In the genomic region with DNA sequence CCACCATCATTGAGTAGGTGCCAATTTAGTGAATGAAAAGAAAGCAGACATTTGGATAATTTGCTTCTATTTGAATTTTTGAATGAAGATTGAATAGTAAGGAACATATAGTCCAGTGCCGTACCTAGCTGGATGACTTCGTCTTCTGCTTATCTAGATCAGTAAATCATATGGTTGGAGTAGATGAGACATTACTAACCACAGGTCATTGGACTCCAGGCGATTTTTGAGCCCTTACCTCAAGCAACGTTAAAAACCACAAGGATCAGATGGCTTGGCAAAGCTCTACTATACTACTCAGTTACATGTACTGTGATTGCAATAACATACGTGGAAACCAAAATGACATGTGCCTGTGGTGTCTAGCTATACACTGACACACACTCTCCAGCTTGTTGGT, we compare ENCODE assay signal across 11 cellular contexts. TPM values are rescaled to one million over a fixed set of nuclear protein-coding genes. Genes with fewer than 3 reads are reported as not detected.
DNase-seq lines count a peak whose midpoint lies in the region; ATAC-seq and TF ChIP-seq lines count a peak whose summit lies in the region.
"Had no signal": no experiment of that assay in that cellular context is flagged by ENCODE, and none has a peak within 500 bp of the region (broad histone marks: within the 10 kb centered on the region; RNA-seq: fewer than 3 reads in every experiment).

No MANE protein-coding gene starts in this region.

- DNase-seq in CD8-positive, alpha-beta T cell, result no peak
- DNase-seq in HFFc6 (peak; percentile 83), memory B cell (ENCODE audit: low spot score in 2 of 2) (no peak), inferior parietal cortex (ENCODE audit: extremely low spot score) (no peak), DMS 273 (lab: John Stamatoyannopoulos, UW; ENCODE audit: unreplicated experiment) (no peak)
- DNase-seq in stimulated activated CD4-positive, alpha-beta T cell treated with anti-CD3 and anti-CD28 coated beads, Interleukin-2, amount 100 ng/mL, for 24 hours, result no peak
- DNase-seq: head of caudate nucleus, NCI-H187, upper lobe of right lung had no signal

- no peak for TF ChIP-seq CTCF in CD8-positive, alpha-beta T cell (IDR thresholded peaks at IDR 0.05)
- TF ChIP-seq CTCF in HFFc6 (IDR thresholded peaks at IDR 0.05), result no peak

- CTCF ChIA-PET in CD8-positive, alpha-beta T cell (lab: Charles Lee), result interaction anchor here (1.2 to 2.6 kb wide), 5 partner anchors 19 to 272 kb away, joined by 3 to 16 read pairs (median 4); partner anchors contain the start of gene DNAJC22

- no peaks in the 10 kb centered on the region for H3K36me3 ChIP-seq in CD8-positive, alpha-beta T cell (ENCODE audit: insufficient read depth, low read length)
- H3K36me3 ChIP-seq: upper lobe of right lung had no signal

- H3K27me3 Mint-ChIP-seq in CD8-positive, alpha-beta T cell (ENCODE audit: low read depth), result peaks cover 3% of the 10 kb centered on the region
- H3K27me3 Mint-ChIP-seq in HFFc6 (ENCODE audit: insufficient read depth) (peaks cover 4% of the 10 kb centered on the region; the same call in 1 of the 2 replicates), memory B cell (peaks cover 3% of the 10 kb centered on the region)
- H3K27me3 Mint-ChIP-seq in activated naive CD8-positive, alpha-beta T cell, result peaks cover 3% of the 10 kb centered on the region

- H3K27ac ChIP-seq in CD8-positive, alpha-beta T cell (ENCODE audit: low read depth, low read length), result no peak overlapping the region

- intact Hi-C loops in CD8-positive, alpha-beta T cell (cut with DNase I, micrococcal nuclease), result loop anchor here in 1 of 2 experiments (5.0 to 10.0 kb wide), 2 partner anchors 257 to 459 kb away; partner anchors contain the start of genes NCKAP5L and PRPF40B

- no peak overlapping the region for H3K27ac Mint-ChIP-seq in CD8-positive, alpha-beta T cell
- H3K27ac Mint-ChIP-seq in HFFc6 (peak overlapping the region; percentile 85), memory B cell (no peak overlapping the region)
- H3K27ac Mint-ChIP-seq in activated naive CD8-positive, alpha-beta T cell, result peak overlapping the region; percentile 12

- peaks cover 16% of the 10 kb centered on the region for H3K4me1 ChIP-seq in CD8-positive, alpha-beta T cell (ENCODE audit: insufficient read depth, low read length)

- H3K4me3 ChIP-seq in CD8-positive, alpha-beta T cell (ENCODE audit: low read depth, low read length), result no peak overlapping the region

- H3K4me3 Mint-ChIP-seq in CD8-positive, alpha-beta T cell, result peak overlapping the region; percentile 46
- H3K4me3 Mint-ChIP-seq in HFFc6 (peak overlapping the region; percentile 95; the same call in 1 of the 2 replicates), memory B cell (peak overlapping the region; percentile 84)
- peak overlapping the region; percentile 68 for H3K4me3 Mint-ChIP-seq in activated naive CD8-positive, alpha-beta T cell

- POLR2A ChIA-PET in CD8-positive, alpha-beta T cell (lab: Charles Lee), result no interaction called here

- H3K9me3 ChIP-seq in CD8-positive, alpha-beta T cell (ENCODE audit: low read length), result no peaks in the 10 kb centered on the region
- H3K9me3 ChIP-seq: upper lobe of right lung had no signal

- peaks cover 2% of the 10 kb centered on the region for H3K36me3 Mint-ChIP-seq in CD8-positive, alpha-beta T cell
- peaks cover 11% of the 10 kb centered on the region for H3K36me3 Mint-ChIP-seq in HFFc6 (ENCODE audit: low read depth)
- no peaks in the 10 kb centered on the region for H3K36me3 Mint-ChIP-seq in activated naive CD8-positive, alpha-beta T cell
- H3K36me3 Mint-ChIP-seq in memory B cell, result no peaks in the 10 kb centered on the region

- H3K9me3 Mint-ChIP-seq in CD8-positive, alpha-beta T cell, result no peaks in the 10 kb centered on the region
- no peaks in the 10 kb centered on the region for H3K9me3 Mint-ChIP-seq in HFFc6
- no peaks in the 10 kb centered on the region for H3K9me3 Mint-ChIP-seq in activated naive CD8-positive, alpha-beta T cell (ENCODE audit: low read depth)
- H3K9me3 Mint-ChIP-seq in memory B cell, result no peaks in the 10 kb centered on the region

- H3K4me1 Mint-ChIP-seq in CD8-positive, alpha-beta T cell (ENCODE audit: low read depth), result peaks cover 29% of the 10 kb centered on the region
- H3K4me1 Mint-ChIP-seq in HFFc6 (ENCODE audit: low read depth) (peaks cover 48% of the 10 kb centered on the region), memory B cell (peaks cover 19% of the 10 kb centered on the region)
- peaks cover 27% of the 10 kb centered on the region for H3K4me1 Mint-ChIP-seq in activated naive CD8-positive, alpha-beta T cell (ENCODE audit: low read depth)

- H3K27me3 ChIP-seq in CD8-positive, alpha-beta T cell (ENCODE audit: insufficient read depth, low read length), result no peaks in the 10 kb centered on the region
- H3K27me3 ChIP-seq: upper lobe of right lung had no signal

- ATAC-seq in CD8-positive, alpha-beta T cell, result no peak
- ATAC-seq in memory B cell (ENCODE audit: low read depth) (no peak), GM19328 (IDR thresholded peaks at IDR 0.05; ENCODE audit: unreplicated experiment) (no peak)

RNA-seq across cellular contexts. Expression of gene SPATS2, which starts 1.7 kb away (rescaled TPM):
- 1 to 10 TPM; 5.6 to 7.2 TPM for total RNA-seq in CD8-positive, alpha-beta T cell
- 10 to 100 TPM; 33.4 to 64.4 (median 50.9) TPM for total RNA-seq in HFFc6 (2021; fragmentation: NEBNext Ultra II Directional; extraction: Animal tissue kit (Norgen Biotek cat#: 25700))

RNA-seq across cellular contexts. Expression of gene DNAJC22, which starts 18.9 kb away (rescaled TPM):
- total RNA-seq in CD8-positive, alpha-beta T cell, result not detected
- 1 to 10 TPM in 4 of 6 experiments, under 1 TPM in 2; 0.38 to 4.1 (median 2.6) TPM for total RNA-seq in HFFc6 (2021; fragmentation: NEBNext Ultra II Directional; extraction: Animal tissue kit (Norgen Biotek cat#: 25700))

RNA-seq across cellular contexts. Expression of gene C1QL4, which starts 28.6 kb away (rescaled TPM):
- not detected for total RNA-seq in CD8-positive, alpha-beta T cell
- under 1 TPM in 5 of 6 experiments, not detected in 1; 0.14 to 0.48 (median 0.28) TPM for total RNA-seq in HFFc6 (2021; fragmentation: NEBNext Ultra II Directional; extraction: Animal tissue kit (Norgen Biotek cat#: 25700))
- total RNA-seq: upper lobe of right lung had no signal

RNA-seq across cellular contexts. Expression of gene TROAP, which starts 42.5 kb away (rescaled TPM):
- under 1 TPM; 0.49 to 0.72 TPM for total RNA-seq in CD8-positive, alpha-beta T cell
- 10 to 100 TPM; 14.1 to 37.4 (median 34.5) TPM for total RNA-seq in HFFc6 (2021; fragmentation: NEBNext Ultra II Directional; extraction: Animal tissue kit (Norgen Biotek cat#: 25700))

Comparison
In these comparisons a context has a peak if more than half of its experiments do, and no peak if none do; other contexts are left out.
1. H3K27ac Mint-ChIP-seq: peak in HFFc6 (single experiment) and activated naive CD8-positive, alpha-beta T cell (single experiment); none in CD8-positive, alpha-beta T cell (single experiment) and memory B cell (single experiment).
2. RNA of gene SPATS2, which starts 1.7 kb away (total RNA-seq): 33.4 to 64.4 TPM in HFFc6; 5.6 to 7.2 TPM in CD8-positive, alpha-beta T cell; every median in the first group is over 4 times any median in the second.
3. Peak in every context shown above with its lines, with median percentiles within 50 percentile points of each other: H3K4me3 Mint-ChIP-seq.